In the genomic region with DNA sequence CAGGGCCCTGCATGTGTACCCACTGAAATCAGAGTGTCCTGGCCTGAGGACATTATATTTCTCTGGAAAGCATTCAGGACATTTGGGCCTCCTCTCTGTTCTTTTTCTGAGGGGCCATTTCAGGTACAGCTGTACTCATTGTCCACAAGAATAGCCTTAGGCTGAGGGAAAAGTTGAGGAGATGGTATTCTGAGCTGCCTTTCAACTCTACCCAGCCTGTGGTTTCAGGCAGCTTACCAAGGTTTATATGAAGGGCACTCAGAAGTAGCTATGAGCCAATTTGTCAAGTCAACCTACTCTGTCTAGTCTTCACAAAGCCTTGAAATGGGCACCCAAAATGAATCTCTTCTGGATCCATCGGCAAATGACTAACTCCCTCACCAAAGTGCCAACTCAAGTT, we compare ENCODE assay signal across 28 cellular contexts. TPM values are rescaled to one million over a fixed set of nuclear protein-coding genes. Genes with fewer than 3 reads are reported as not detected.
"Had no signal": no experiment of that assay in that cellular context is flagged by ENCODE, and none has a peak within 500 bp of the region (broad histone marks: within the 10 kb centered on the region; RNA-seq: fewer than 3 reads in every experiment).

No MANE protein-coding gene starts in this region.

- H3K4me3 ChIP-seq: adrenal gland, breast epithelium had no signal

- H3K9me3 ChIP-seq: adrenal gland, SK-N-SH had no signal

- H3K27me3 ChIP-seq: adrenal gland, breast epithelium had no signal

- H3K36me3 Mint-ChIP-seq: activated naive CD4-positive, alpha-beta T cell treated with anti-CD3 and anti-CD28 coated beads, Interleukin-2, amount 10 ng/mL, durations not matched to agents 7 days and 5 days had no signal

- DNase-seq: activated CD4-positive, alpha-beta T cell treated with anti-CD3 and anti-CD28 coated beads for 36 hours; activated CD4-positive, CD25-positive, alpha-beta regulatory T cell; activated CD8-positive, alpha-beta memory T cell treated with anti-CD3 and anti-CD28 coated beads, Interleukin-2, amount 50 U/mL, for 4 hours; activated CD8-positive, alpha-beta T cell treated with anti-CD3 and anti-CD28 coated beads for 36 hours; activated gamma-delta T cell treated with Interleukin-2 at 50 U/mL for 16 hours; activated naive CD4-positive, alpha-beta T cell treated with anti-CD3 and anti-CD28 coated beads, Interleukin-2, amount 10 ng/mL, durations not matched to agents 7 days and 5 days; activated naive CD8-positive, alpha-beta T cell treated with anti-CD3 and anti-CD28 coated beads, Interleukin-2, amount 10 ng/mL, durations not matched to agents 7 days and 5 days; activated T-cell treated with anti-CD3 and anti-CD28 coated beads, Interleukin-2, amount 50 U/mL, for 72 hours; adrenal gland; anterior cingulate cortex; KG1; NCI-H1092; NCI-H1417; NCI-H1930; NCI-H2171; NCI-H2227 treated with DMSO at 0.1 percent for 48 hours; NCI-H526; NCI-H82; RPMI8226; SK-N-SH; T-helper 1 cell had no signal

- H3K27ac Mint-ChIP-seq: activated CD4-positive, alpha-beta T cell treated with anti-CD3 and anti-CD28 coated beads for 36 hours; activated CD8-positive, alpha-beta T cell treated with anti-CD3 and anti-CD28 coated beads for 36 hours; activated naive CD4-positive, alpha-beta T cell treated with anti-CD3 and anti-CD28 coated beads, Interleukin-2, amount 10 ng/mL, durations not matched to agents 7 days and 5 days; activated naive CD8-positive, alpha-beta T cell treated with anti-CD3 and anti-CD28 coated beads, Interleukin-2, amount 10 ng/mL, durations not matched to agents 7 days and 5 days; activated T-cell treated with anti-CD3 and anti-CD28 coated beads, Interleukin-2, amount 50 U/mL, for 72 hours; activated T-helper 2 cell treated with anti-CD3 and anti-CD28 coated beads, Interferon-gamma antibody, Interleukin-2, Interleukin-4, amounts not matched to agents 10 μg/mL and 5 μg/mL and 100 μg/mL, durations not matched to agents 14 hours and 24 hours and 36 hours had no signal

- H3K4me3 Mint-ChIP-seq: activated CD4-positive, alpha-beta T cell treated with anti-CD3 and anti-CD28 coated beads for 36 hours; activated CD8-positive, alpha-beta T cell treated with anti-CD3 and anti-CD28 coated beads for 36 hours; activated naive CD4-positive, alpha-beta T cell treated with anti-CD3 and anti-CD28 coated beads, Interleukin-2, amount 10 ng/mL, durations not matched to agents 7 days and 5 days; activated naive CD8-positive, alpha-beta T cell treated with anti-CD3 and anti-CD28 coated beads, Interleukin-2, amount 10 ng/mL, durations not matched to agents 7 days and 5 days; activated T-cell treated with anti-CD3 and anti-CD28 coated beads, Interleukin-2, amount 50 U/mL, for 72 hours; central memory CD8-positive, alpha-beta T cell had no signal

- H3K27me3 Mint-ChIP-seq: activated CD4-positive, alpha-beta T cell treated with anti-CD3 and anti-CD28 coated beads for 36 hours; activated naive CD4-positive, alpha-beta T cell treated with anti-CD3 and anti-CD28 coated beads, Interleukin-2, amount 10 ng/mL, durations not matched to agents 7 days and 5 days; activated naive CD8-positive, alpha-beta T cell treated with anti-CD3 and anti-CD28 coated beads, Interleukin-2, amount 10 ng/mL, durations not matched to agents 7 days and 5 days; central memory CD8-positive, alpha-beta T cell had no signal

- H3K27ac ChIP-seq: adrenal gland, breast epithelium, VCaP had no signal

- H3K36me3 ChIP-seq: adrenal gland, breast epithelium had no signal

- ATAC-seq: activated CD4-positive, alpha-beta T cell treated with anti-CD3 and anti-CD28 coated beads for 36 hours; activated CD8-positive, alpha-beta T cell treated with anti-CD3 and anti-CD28 coated beads for 36 hours; activated T-cell treated with anti-CD3 and anti-CD28 coated beads, Interleukin-2, amount 50 U/mL, for 72 hours; Right ventricle myocardium inferior had no signal

- H3K4me1 ChIP-seq: adrenal gland, breast epithelium had no signal

- H3K4me1 Mint-ChIP-seq: activated CD4-positive, alpha-beta T cell treated with anti-CD3 and anti-CD28 coated beads for 36 hours; activated naive CD4-positive, alpha-beta T cell treated with anti-CD3 and anti-CD28 coated beads, Interleukin-2, amount 10 ng/mL, durations not matched to agents 7 days and 5 days; activated naive CD8-positive, alpha-beta T cell treated with anti-CD3 and anti-CD28 coated beads, Interleukin-2, amount 10 ng/mL, durations not matched to agents 7 days and 5 days; central memory CD8-positive, alpha-beta T cell had no signal

RNA-seq across cellular contexts. Expression of gene ATP13A4, which starts 9.4 kb away (rescaled TPM):
- total RNA-seq: MCF 10A, NCI-H460 had no signal
